ENCODE assay signal across 1 cellular context in genomic region chr2:240423788-240424191, GRCh38.
TF ChIP-seq lines count a peak whose summit lies in the region.

No MANE protein-coding gene starts in this region.

TF ChIP-seq in HepG2, 621 proteins besides CTCF, POLR2A, EP300 and RAD21:
- TF ChIP-seq, protein P1, sequence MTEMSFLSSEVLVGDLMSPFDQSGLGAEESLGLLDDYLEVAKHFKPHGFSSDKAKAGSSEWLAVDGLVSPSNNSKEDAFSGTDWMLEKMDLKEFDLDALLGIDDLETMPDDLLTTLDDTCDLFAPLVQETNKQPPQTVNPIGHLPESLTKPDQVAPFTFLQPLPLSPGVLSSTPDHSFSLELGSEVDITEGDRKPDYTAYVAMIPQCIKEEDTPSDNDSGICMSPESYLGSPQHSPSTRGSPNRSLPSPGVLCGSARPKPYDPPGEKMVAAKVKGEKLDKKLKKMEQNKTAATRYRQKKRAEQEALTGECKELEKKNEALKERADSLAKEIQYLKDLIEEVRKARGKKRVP (CRISPR knock-in tag; IDR thresholded peaks at IDR 0.05): no peak
